Comparison of ENCODE assay signal across 25 cellular contexts in the genomic region with DNA sequence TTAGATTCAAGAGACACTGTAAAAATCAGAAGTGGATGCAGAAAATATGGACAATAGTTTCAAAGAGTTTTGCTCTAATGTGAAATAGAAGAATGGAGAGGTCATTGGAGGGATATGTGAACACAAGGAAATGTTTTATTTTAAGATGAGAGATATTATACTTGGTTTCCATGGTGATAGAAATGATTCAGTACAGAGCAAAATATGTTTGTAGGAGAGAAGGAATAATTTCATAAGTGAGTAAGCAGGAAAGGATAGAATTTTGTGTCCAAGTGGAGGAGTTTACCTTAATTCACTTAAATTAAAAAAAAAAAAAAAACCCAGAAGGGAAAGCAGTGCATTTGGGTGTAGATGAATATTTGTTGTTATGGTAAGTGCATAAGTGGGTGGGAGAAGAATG.
"Had no signal": no experiment of that assay in that cellular context is flagged by ENCODE, and none has a peak within 500 bp of the region (broad histone marks: within the 10 kb centered on the region; RNA-seq: fewer than 3 reads in every experiment).

No MANE protein-coding gene starts in this region.

- H3K27me3 ChIP-seq: esophagus muscularis mucosa, foreskin keratinocyte, neural progenitor cell, ovary, upper lobe of left lung had no signal

- H3K4me1 ChIP-seq: esophagus muscularis mucosa, foreskin keratinocyte, neural progenitor cell, psoas muscle, upper lobe of left lung had no signal

- ATAC-seq: activated CD4-positive, CD25-positive, alpha-beta regulatory T cell treated with anti-CD3 and anti-CD28 coated beads, Interleukin-2, amount 50 U/mL, for 24 hours; activated naive CD4-positive, alpha-beta T cell treated with anti-CD3 and anti-CD28 coated beads, Interleukin-2, amount 50 U/mL, for 72 hours; foreskin keratinocyte; psoas muscle; right cardiac atrium; stimulated activated naive CD8-positive, alpha-beta T cell treated with anti-CD3 and anti-CD28 coated beads, Interleukin-15, amount 100 ng/mL, for 72 hours had no signal

- H3K27me3 Mint-ChIP-seq: naive B cell; stimulated activated naive CD8-positive, alpha-beta T cell treated with anti-CD3 and anti-CD28 coated beads, Interleukin-15, amount 100 ng/mL, for 72 hours had no signal

- H3K36me3 ChIP-seq: esophagus muscularis mucosa, neural progenitor cell, ovary, thoracic aorta, upper lobe of left lung had no signal

- H3K36me3 Mint-ChIP-seq: activated naive CD4-positive, alpha-beta T cell treated with anti-CD3 and anti-CD28 coated beads, Interleukin-2, amount 50 U/mL, for 72 hours; mesothelial cell of epicardium; naive B cell; neural progenitor cell had no signal

- H3K4me2 ChIP-seq: neural progenitor cell had no signal

- H3K9me3 Mint-ChIP-seq: activated naive CD4-positive, alpha-beta T cell treated with anti-CD3 and anti-CD28 coated beads, Interleukin-2, amount 50 U/mL, for 72 hours; naive B cell; stimulated activated naive CD8-positive, alpha-beta T cell treated with anti-CD3 and anti-CD28 coated beads, Interleukin-15, amount 100 ng/mL, for 72 hours; T-helper 1 cell treated with Interleukin-12 subunit alpha and Interleukin-12 subunit beta and Interleukin-4 antibody, amounts not matched to agents 30 μg/mL and 1 μg/mL, for 36 hours had no signal

- H3K9ac ChIP-seq: neural progenitor cell had no signal

- H3K27ac Mint-ChIP-seq: activated naive CD4-positive, alpha-beta T cell treated with anti-CD3 and anti-CD28 coated beads, Interleukin-2, amount 50 U/mL, for 72 hours; mesothelial cell of epicardium; naive B cell; neural progenitor cell; stimulated activated naive CD8-positive, alpha-beta T cell treated with anti-CD3 and anti-CD28 coated beads, Interleukin-15, amount 100 ng/mL, for 72 hours; T-helper 1 cell treated with Interleukin-12 subunit alpha and Interleukin-12 subunit beta and Interleukin-4 antibody, amounts not matched to agents 30 μg/mL and 1 μg/mL, for 36 hours had no signal

- DNase-seq: activated CD4-positive, alpha-beta T cell treated with anti-CD3 and anti-CD28 coated beads, Interleukin-2, amount 50 U/mL, for 4 hours; activated gamma-delta T cell treated with Interleukin-2 at 50 U/mL for 16 hours; cerebellar nuclear complex; cortex of kidney; effector CD4-positive, alpha-beta T cell; foreskin keratinocyte; glutamatergic neuron; hypothalamus; naive B cell; ovary; psoas muscle; right cardiac atrium; small intestine; stimulated activated CD4-positive, alpha-beta T cell treated with anti-CD3 and anti-CD28 coated beads, Interleukin-15, amount 100 ng/mL, for 24 hours; stimulated activated CD4-positive, alpha-beta T cell treated with anti-CD3 and anti-CD28 coated beads, Interleukin-2, amount 100 ng/mL, for 48 hours; stimulated activated naive CD8-positive, alpha-beta T cell treated with anti-CD3 and anti-CD28 coated beads, Interleukin-15, amount 100 ng/mL, for 72 hours; upper lobe of left lung had no signal

- H3K27ac ChIP-seq: esophagus muscularis mucosa, foreskin keratinocyte, neural progenitor cell, ovary, psoas muscle, thoracic aorta, upper lobe of left lung had no signal

- H3K4me1 Mint-ChIP-seq: mesothelial cell of epicardium; naive B cell; neural progenitor cell; stimulated activated naive CD8-positive, alpha-beta T cell treated with anti-CD3 and anti-CD28 coated beads, Interleukin-15, amount 100 ng/mL, for 72 hours had no signal

- H3K4me3 Mint-ChIP-seq: mesothelial cell of epicardium; naive B cell; neural progenitor cell; stimulated activated naive CD8-positive, alpha-beta T cell treated with anti-CD3 and anti-CD28 coated beads, Interleukin-15, amount 100 ng/mL, for 72 hours; T-helper 1 cell treated with Interleukin-12 subunit alpha and Interleukin-12 subunit beta and Interleukin-4 antibody, amounts not matched to agents 30 μg/mL and 1 μg/mL, for 36 hours had no signal

- H3K4me3 ChIP-seq: esophagus muscularis mucosa, lung, neural progenitor cell, ovary, psoas muscle, thoracic aorta, upper lobe of left lung had no signal

- H3K9me3 ChIP-seq: esophagus muscularis mucosa, ovary, psoas muscle, thoracic aorta, upper lobe of left lung had no signal
